Comparison of ENCODE assay signal across 8 cellular contexts in the genomic region with DNA sequence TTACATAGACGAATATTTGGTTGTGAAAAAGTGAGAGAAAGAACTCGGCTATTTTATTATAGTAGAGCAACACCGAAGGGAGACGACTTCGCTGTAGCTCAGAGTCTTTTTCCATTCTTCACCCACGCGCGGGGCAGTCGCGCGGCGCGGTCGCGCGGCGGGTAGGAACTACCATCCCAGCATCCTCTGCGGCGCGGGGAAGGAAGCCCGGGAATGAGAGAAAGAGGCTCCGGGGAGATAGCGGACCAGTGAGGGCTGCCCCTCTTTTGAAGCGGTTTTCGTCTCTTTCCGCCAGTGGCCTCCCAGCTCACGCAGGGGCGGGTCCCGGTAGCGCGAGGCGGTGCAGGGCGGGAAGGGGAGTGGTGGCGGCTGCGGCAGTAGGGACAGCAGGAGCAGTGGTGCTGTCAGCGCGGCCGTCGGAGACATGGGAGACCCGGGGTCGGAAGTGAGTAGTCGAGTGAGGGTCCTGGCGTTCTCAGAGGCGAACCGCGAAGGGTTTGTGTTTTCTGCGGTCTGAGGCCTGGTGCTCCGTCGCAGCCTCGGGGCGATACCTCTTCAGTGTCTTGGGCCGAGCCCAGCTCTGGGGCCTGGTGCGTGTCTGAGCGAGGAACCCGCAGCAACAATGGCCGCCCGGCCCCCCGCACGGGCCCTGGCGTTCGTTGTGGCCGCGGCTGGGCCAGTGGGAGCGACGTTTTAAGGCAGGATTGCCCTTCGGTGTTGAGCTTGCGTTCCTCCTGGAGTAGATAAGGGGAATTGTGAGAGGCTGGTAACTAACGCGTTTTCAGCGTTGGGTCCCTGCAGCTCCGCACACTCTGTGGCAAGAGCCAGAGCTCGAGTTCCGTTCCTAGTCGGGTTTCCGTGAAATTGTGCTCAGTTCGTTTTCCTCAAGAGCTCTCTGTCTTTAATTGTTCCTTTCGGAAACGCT. TPM values are rescaled to one million over a fixed set of nuclear protein-coding genes. Genes with fewer than 3 reads are reported as not detected.
A peak's percentile ranks its signal among the peaks of the same experiment; 100 is the strongest.
DNase-seq lines count a peak whose midpoint lies in the region; ATAC-seq and TF ChIP-seq lines count a peak whose summit lies in the region.
"Not testable (repeated sequence)": the region's sequence is repeated elsewhere in the genome, so short reads cannot be mapped to it uniquely, and the experiment has no call there.

TSS of gene KIAA1586 (plus strand) at position 362 of the 925 bp plus-strand sequence. CDS start at position 425, 63 bp downstream.

- H3K9ac ChIP-seq in endocrine pancreas (ENCODE audit: control insufficient read depth, insufficient read depth, low read length) = peak within 1 kb of the TSS; percentile 77

- peak; percentile 98 for ATAC-seq in GM21367 (IDR thresholded peaks at IDR 0.05; ENCODE audit: unreplicated experiment)

- H3K4me3 Mint-ChIP-seq in mesothelial cell of epicardium = peak within 1 kb of the TSS; percentile 93

- H3K27ac Mint-ChIP-seq in mesothelial cell of epicardium = peak within 1 kb of the TSS; percentile 98

- not testable (repeated sequence) for H3K27me3 Mint-ChIP-seq in mesothelial cell of epicardium (ENCODE audit: low read depth)

- not testable (repeated sequence) for H3K36me3 ChIP-seq in endocrine pancreas (ENCODE audit: control insufficient read depth, insufficient read depth, low read length)

- H3K4me1 Mint-ChIP-seq in mesothelial cell of epicardium = peaks cover 24% of the 10 kb centered on the region

- peak within 1 kb of the TSS; percentile 79 for H3K4me3 ChIP-seq in endocrine pancreas (ENCODE audit: control insufficient read depth, insufficient read depth, low read length)

- peaks cover 15% of the 10 kb centered on the region for H3K4me1 ChIP-seq in endocrine pancreas (ENCODE audit: control insufficient read depth, insufficient read depth, low read length)

- TF ChIP-seq CTCF in mesothelial cell of epicardium (IDR thresholded peaks at IDR 0.05; ENCODE audit: unreplicated experiment) = not testable (repeated sequence)

- H3K36me3 Mint-ChIP-seq in mesothelial cell of epicardium = peaks cover 20% of the 10 kb centered on the region

- H3K9me3 ChIP-seq in endocrine pancreas (ENCODE audit: control insufficient read depth, low read length) = not testable (repeated sequence)

- peaks cover 12% of the 10 kb centered on the region for H3K9me3 Mint-ChIP-seq in mesothelial cell of epicardium

- H3K27me3 ChIP-seq in endocrine pancreas (ENCODE audit: control insufficient read depth, insufficient read depth, low read length) = not testable (repeated sequence)

- DNase-seq in COLO829 (ENCODE audit: low spot score) = peak; percentile 80
- peak; percentile 90 for DNase-seq in HT1080 (ENCODE audit: low read depth)
- peak; percentile 85 for DNase-seq in NOMO-1 treated with DMSO at 0.1 percent for 48 hours (lab: John Stamatoyannopoulos, UW; ENCODE audit: unreplicated experiment)
- DNase-seq in activated CD8-positive, alpha-beta memory T cell treated with anti-CD3 and anti-CD28 coated beads for 48 hours (ENCODE audit: low read depth in 2 of 3, low spot score in 2 of 3) = peak; percentile 55 to 72 (median 61)
- DNase-seq in mesothelial cell of epicardium (ENCODE audit: low spot score in 2 of 2, unreplicated experiment in 2 of 2) = peak; percentile 67 to 84
- DNase-seq in stimulated activated CD8-positive, alpha-beta memory T cell treated with anti-CD3 and anti-CD28 coated beads, Interleukin-15, amount 100 ng/mL, for 4 hours (ENCODE audit: low read depth in 2 of 2) = peak; percentile 54 to 63

RNA-seq across cellular contexts. Expression of gene KIAA1586, which starts in this region (rescaled TPM):
- 7.9 and 8.6 TPM in 2 replicates for total RNA-seq in HT1080 (2014; rRNA removed; shearing (Covaris generic))
- 5.6 and 8.4 TPM in 2 replicates for polyA plus RNA-seq in HT1080 (2015; cell fraction: cytosol; rRNA removed)
- polyA plus RNA-seq in HT1080 (2015; cell fraction: nucleus; rRNA removed) = 9.8 and 12.2 TPM in 2 replicates
- total RNA-seq in mesothelial cell of epicardium = 26.2 to 29.8 TPM (median 27.6 TPM) in 3 replicates

Comparison
In these comparisons a context has a peak if more than half of its experiments do, and no peak if none do; other contexts are left out.
1. Peak in every context shown above with its lines: DNase-seq, ATAC-seq and H3K4me3 ChIP-seq.